Comparison of ENCODE assay signal across 28 cellular contexts in genomic region chr7:37194943-37195342, GRCh38.
"Had no signal": no experiment of that assay in that cellular context is flagged by ENCODE, and none has a peak within 500 bp of the region (broad histone marks: within the 10 kb centered on the region; RNA-seq: fewer than 3 reads in every experiment).

No MANE protein-coding gene starts in this region.

- H3K27me3 Mint-ChIP-seq: naive B cell; stimulated activated naive B cell treated with anti-CD40 and anti-IgM and Interleukin-4, amounts not matched to agents 10 μg/mL and 1 μg/mL and 100 μg/mL, for 72 hours had no signal

- ATAC-seq: left lobe of liver; natural killer cell; psoas muscle; sciatic nerve; stimulated activated naive B cell treated with anti-CD40 and anti-IgM and Interleukin-4, amounts not matched to agents 10 μg/mL and 1 μg/mL and 100 μg/mL, for 72 hours; stimulated activated naive CD8-positive, alpha-beta T cell treated with anti-CD3 and anti-CD28 coated beads, Interleukin-15, Interleukin-2, amounts not matched to agents 100 U/mL and 50 U/mL, for 24 hours had no signal

- H3K9me3 ChIP-seq: neutrophil, psoas muscle, stomach, testis, thyroid gland, transverse colon, upper lobe of left lung, vagina had no signal

- H3K4me1 Mint-ChIP-seq: stimulated activated naive B cell treated with anti-CD40 and anti-IgM and Interleukin-4, amounts not matched to agents 10 μg/mL and 1 μg/mL and 100 μg/mL, for 72 hours had no signal

- H3K9me3 Mint-ChIP-seq: mesothelial cell of epicardium; naive B cell; natural killer cell; nephron progenitor cell; neural progenitor cell; stimulated activated naive B cell treated with anti-CD40 and anti-IgM and Interleukin-4, amounts not matched to agents 10 μg/mL and 1 μg/mL and 100 μg/mL, for 72 hours had no signal

- H3K4me3 ChIP-seq: lung, neural progenitor cell, psoas muscle, skin epidermis, stomach, testis, thyroid gland, transverse colon, upper lobe of left lung, vagina had no signal

- DNase-seq: kidney glomerular epithelial cell; left cardiac atrium; mesendoderm; naive B cell; natural killer cell; nephron progenitor cell; occipital lobe; psoas muscle; stimulated activated CD4-positive, alpha-beta T cell treated with anti-CD3 and anti-CD28 coated beads, Interleukin-12 subunit alpha, Interleukin-12 subunit beta, amount 100 ng/mL, for 4 hours; stimulated activated CD4-positive, alpha-beta T cell treated with anti-CD3 and anti-CD28 coated beads, Interleukin-15, amount 100 ng/mL, for 24 hours; stimulated activated CD4-positive, alpha-beta T cell treated with anti-CD3 and anti-CD28 coated beads, Interleukin-2, amount 100 ng/mL, for 24 hours; stimulated activated CD4-positive, alpha-beta T cell treated with anti-CD3 and anti-CD28 coated beads, Interleukin-4, amount 100 ng/mL, for 1 hour; stimulated activated naive B cell treated with anti-CD40 and anti-IgM and Interleukin-4, amounts not matched to agents 10 μg/mL and 1 μg/mL and 100 μg/mL, for 72 hours; stimulated activated naive CD8-positive, alpha-beta T cell treated with anti-CD3 and anti-CD28 coated beads, Interleukin-15, Interleukin-2, amounts not matched to agents 100 U/mL and 50 U/mL, for 24 hours; stomach; testis; thyroid gland; transverse colon had no signal

- H3K4me3 Mint-ChIP-seq: mesothelial cell of epicardium; naive B cell; natural killer cell; nephron progenitor cell; neural progenitor cell; stimulated activated naive B cell treated with anti-CD40 and anti-IgM and Interleukin-4, amounts not matched to agents 10 μg/mL and 1 μg/mL and 100 μg/mL, for 72 hours had no signal

- H3K27me3 ChIP-seq: neural progenitor cell, neutrophil, stomach, testis, thyroid gland, transverse colon, upper lobe of left lung, vagina had no signal

- H3K36me3 Mint-ChIP-seq: mesothelial cell of epicardium had no signal

- H3K36me3 ChIP-seq: neural progenitor cell, transverse colon, vagina had no signal

- H3K27ac ChIP-seq: neural progenitor cell, neutrophil, parathyroid adenoma, psoas muscle, skin epidermis, stomach, testis, transverse colon, upper lobe of left lung, vagina had no signal

- H3K27ac Mint-ChIP-seq: mesothelial cell of epicardium; nephron progenitor cell; neural progenitor cell; stimulated activated naive B cell treated with anti-CD40 and anti-IgM and Interleukin-4, amounts not matched to agents 10 μg/mL and 1 μg/mL and 100 μg/mL, for 72 hours had no signal

- H3K4me1 ChIP-seq: neural progenitor cell, parathyroid adenoma, testis had no signal
